ENCODE assay signal across 18 cellular contexts in the genomic region with DNA sequence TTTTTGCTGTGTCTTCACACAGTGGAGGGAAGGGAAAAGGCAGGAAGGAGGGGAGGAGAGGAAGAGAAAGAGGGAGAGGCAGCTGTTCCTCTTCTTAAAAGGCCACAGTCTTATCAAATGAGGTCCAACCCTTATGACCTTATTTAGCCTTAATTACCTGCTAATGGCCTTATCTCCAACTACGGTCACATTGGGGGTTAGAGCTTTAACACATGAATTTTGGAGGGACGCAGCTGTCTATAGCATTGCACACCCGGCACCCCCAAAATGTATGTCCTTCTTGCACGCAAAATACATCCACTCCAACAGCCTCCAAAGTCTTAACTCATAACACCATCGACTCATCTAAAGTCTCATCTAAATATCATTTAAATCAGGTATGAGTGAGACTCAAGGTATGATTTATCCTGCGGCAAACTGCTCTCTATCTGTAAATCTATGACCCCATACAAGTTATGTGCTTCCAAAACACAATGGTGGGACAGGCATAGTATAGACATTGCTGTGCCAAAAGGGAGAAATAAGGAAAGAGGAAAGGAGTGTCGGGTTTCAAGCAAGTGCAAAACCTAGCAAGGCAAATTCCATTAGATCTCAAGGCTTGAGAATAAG. TPM values are rescaled to one million over a fixed set of nuclear protein-coding genes. Genes with fewer than 3 reads are reported as not detected.
A peak's percentile ranks its signal among the peaks of the same experiment; 100 is the strongest.
DNase-seq lines count a peak whose midpoint lies in the region; ATAC-seq, FAIRE-seq and TF ChIP-seq lines count a peak whose summit lies in the region.
"Had no signal": no experiment of that assay in that cellular context is flagged by ENCODE, and none has a peak within 500 bp of the region (broad histone marks: within the 10 kb centered on the region; RNA-seq: fewer than 3 reads in every experiment).

No MANE protein-coding gene starts in this region.

- H3K56ac ChIP-seq in H1 (replicated peaks; ENCODE audit: insufficient read length, low read depth, low read length) = no peak overlapping the region

- BruUV-seq in HCT116 (replicated peaks; lab: Mats Ljungman, UMichigan) = no TSS peak

- no peak overlapping the region for H3K4me3 ChIP-seq in HCT116 (replicated peaks in 1 of 2; ENCODE audit: low read depth in 1 of 2, low read length in 2 of 2)
- H3K4me3 ChIP-seq in H1 (ENCODE audit: extremely low read depth in 1 of 4, insufficient read depth in 2 of 4, low read depth in 3 of 4, low read length in 4 of 4) = no peak overlapping the region
- H3K4me3 ChIP-seq in trophoblast cell (ENCODE audit: low read depth, low read length) = no peak overlapping the region
- H3K4me3 ChIP-seq in SJCRH30 = no peak overlapping the region

- no peaks in the 10 kb centered on the region for H3K9me2 ChIP-seq in HCT116 (ENCODE audit: insufficient read depth)

- no peak overlapping the region for H3K23ac ChIP-seq in H1 (ENCODE audit: insufficient read length)
- H3K23ac ChIP-seq in trophoblast cell (ENCODE audit: low read length) = no peak overlapping the region

- H3K18ac ChIP-seq in H1 (ENCODE audit: extremely low read depth, low read length) (no peak overlapping the region), trophoblast cell (ENCODE audit: low read length) (no peak overlapping the region)

- H3K27me3 ChIP-seq in HCT116 (ENCODE audit: insufficient read depth, low read length) (peaks cover 59% of the 10 kb centered on the region), H1 (replicated peaks in 1 of 4; ENCODE audit: control insufficient read depth in 3 of 4, extremely low read depth in 1 of 4, insufficient read depth in 3 of 4, low read length in 3 of 4) (no peaks in the 10 kb centered on the region), trophoblast cell (ENCODE audit: insufficient read depth, low read length) (no peaks in the 10 kb centered on the region), SJCRH30 (no peaks in the 10 kb centered on the region)

- H2BK12ac ChIP-seq in H1 (ENCODE audit: low read depth, low read length) = no peak overlapping the region
- H2BK12ac ChIP-seq in trophoblast cell (ENCODE audit: low read length) = no peak overlapping the region

- H2BK20ac ChIP-seq in H1 (ENCODE audit: low read length) = no peak overlapping the region

- H3K9me3 ChIP-seq in HCT116 (ENCODE audit: control insufficient read depth in 1 of 2, insufficient read depth in 1 of 2, low read depth in 1 of 2, low read length in 2 of 2) (no peaks in the 10 kb centered on the region), H1 (ENCODE audit: insufficient read depth in 2 of 2, low read depth in 1 of 2, low read length in 1 of 2) (no peaks in the 10 kb centered on the region), trophoblast cell (ENCODE audit: insufficient read depth, low read depth, low read length) (peaks cover 3% of the 10 kb centered on the region), SJCRH30 (replicated peaks) (no peaks in the 10 kb centered on the region)

- WGBS in H1 (ENCODE audit: extremely low coverage in 1 of 2, insufficient coverage in 1 of 2, insufficient read length in 1 of 2, insufficient replicate concordance in 2 of 2, low coverage in 1 of 2, low lambda C conversion rate in 2 of 2, missing lambda C conversion rate in 1 of 2), 2 experiments = 83% methylated on average over 7 of the region's 7 CpGs; no CpG with 5 or more reads in 1 of the 2 experiments
- WGBS in trophoblast cell (ENCODE audit: extremely low coverage, insufficient coverage, insufficient read length) = no CpG with 5 or more reads among the region's 7 CpGs

- TF ChIP-seq CTCF in HCT116 (IDR thresholded peaks at IDR 0.05 in 2 of 3, conservative IDR thresholded peaks at IDR 0.05 in 1 of 3; ENCODE audit: borderline replicate concordance in 1 of 3, insufficient read depth in 1 of 3, low read depth in 2 of 3, low read length in 2 of 3) (no peak), H1 (IDR thresholded peaks at IDR 0.05; ENCODE audit: control extremely low read depth in 1 of 3, insufficient read depth in 1 of 3, low read depth in 1 of 3, low read length in 3 of 3) (no peak)

- H3K4me1 ChIP-seq in HCT116 (ENCODE audit: control insufficient read depth in 1 of 2, insufficient read depth in 2 of 2, low read length in 2 of 2) = no peaks in the 10 kb centered on the region
- H3K4me1 ChIP-seq in H1 (replicated peaks in 1 of 4; ENCODE audit: control insufficient read depth in 3 of 4, insufficient read depth in 4 of 4, low read length in 3 of 4) = peaks cover 0 to 5% (median 0%) of the 10 kb centered on the region in 4 experiments; a peak in 2 of 7 replicates
- H3K4me1 ChIP-seq in trophoblast cell (ENCODE audit: control insufficient read depth in 1 of 2, insufficient read depth in 2 of 2, low read length in 2 of 2) = peaks cover 0 to 2% of the 10 kb centered on the region in 2 experiments
- peaks cover 4% of the 10 kb centered on the region; the same call in 1 of the 2 replicates for H3K4me1 ChIP-seq in SJCRH30

- H3K79me2 ChIP-seq in HCT116 (ENCODE audit: insufficient read depth, low read length) (no peaks in the 10 kb centered on the region), H1 (ENCODE audit: control insufficient read depth in 1 of 2, insufficient read depth in 2 of 2, low read length in 2 of 2) (no peaks in the 10 kb centered on the region), trophoblast cell (ENCODE audit: control insufficient read depth, insufficient read depth, low read length, poor library complexity) (no peaks in the 10 kb centered on the region)

- no peak for ATAC-seq in HCT116

- no peak for TF ChIP-seq EP300 in H1 (IDR thresholded peaks at IDR 0.05; ENCODE audit: borderline replicate concordance in 1 of 2, low read depth in 2 of 2, low read length in 2 of 2)

- no peaks in the 10 kb centered on the region for H3K23me2 ChIP-seq in H1 (ENCODE audit: low read depth, low read length)

- H2BK120ac ChIP-seq in H1 (replicated peaks; ENCODE audit: low read depth, low read length) = no peak overlapping the region
- H2BK120ac ChIP-seq in trophoblast cell (ENCODE audit: insufficient read depth, low read length, poor library complexity) = no peak overlapping the region

- H3K27ac ChIP-seq in HCT116 (ENCODE audit: low read depth, low read length) (no peak overlapping the region), H1 (ENCODE audit: low read depth, low read length) (no peak overlapping the region), trophoblast cell (ENCODE audit: low read depth, low read length) (no peak overlapping the region), SJCRH30 (no peak overlapping the region)

- POLR2A ChIA-PET in HCT116 (lab: Charles Lee) (no interaction called here), H1 (lab: Charles Lee; ENCODE audit: partially characterized antibody) (no interaction called here)

- TF ChIP-seq POLR2A in HCT116 (IDR thresholded peaks at IDR 0.05; ENCODE audit: borderline replicate concordance, extremely low read depth, insufficient read depth, insufficient read length) (no peak), H1 (IDR thresholded peaks at IDR 0.05; ENCODE audit: control extremely low read depth in 1 of 2, low read depth in 2 of 2, low read length in 2 of 2) (no peak)

- H4K20me1 ChIP-seq in HCT116 (ENCODE audit: insufficient read depth) (no peaks in the 10 kb centered on the region), H1 (replicated peaks in 1 of 2; ENCODE audit: control insufficient read depth in 1 of 2, insufficient read depth in 2 of 2, low read length in 2 of 2) (no peaks in the 10 kb centered on the region)

- H3K79me1 ChIP-seq in H1 (ENCODE audit: low read depth, low read length) (no peaks in the 10 kb centered on the region), trophoblast cell (ENCODE audit: low read length) (no peaks in the 10 kb centered on the region)

- no peak overlapping the region for H2BK15ac ChIP-seq in H1 (ENCODE audit: low read length)

- H3K4me2 ChIP-seq in HCT116 (ENCODE audit: low read length) (no peak overlapping the region), H1 (ENCODE audit: insufficient read depth in 1 of 2, low read depth in 2 of 2, low read length in 2 of 2) (no peak overlapping the region), trophoblast cell (ENCODE audit: low read length) (no peak overlapping the region)

- no peak overlapping the region for H2AFZ ChIP-seq in HCT116 (ENCODE audit: low read depth, low read length, poor library complexity, severe bottlenecking)
- H2AFZ ChIP-seq in H1 (ENCODE audit: low read length) = peak overlapping the region; percentile 37; the same call in 1 of the 2 replicates
- H2AFZ ChIP-seq in trophoblast cell (ENCODE audit: insufficient read depth, low read length, poor library complexity) = no peak overlapping the region

- RAD21 ChIA-PET in HCT116 (lab: Charles Lee; ENCODE audit: low non-redundant PET in 1 of 2, low total read pairs in 2 of 2, uncharacterized antibody in 2 of 2, unreplicated experiment in 2 of 2) = no interaction called here

- H4K91ac ChIP-seq in H1 (replicated peaks; ENCODE audit: insufficient read length, low read length) (no peak overlapping the region), trophoblast cell (ENCODE audit: low read depth, low read length) (no peak overlapping the region)

- no peak for FAIRE-seq in H1 (lab: Jason Lieb, UNC)
- FAIRE-seq: GM12891, GM18507 had no signal

- no peak overlapping the region for H4K12ac ChIP-seq in trophoblast cell (ENCODE audit: low read depth, low read length)

- no peak overlapping the region for H3K4ac ChIP-seq in H1 (replicated peaks; ENCODE audit: insufficient read length, low read depth, low read length)
- no peak overlapping the region for H3K4ac ChIP-seq in trophoblast cell (ENCODE audit: low read depth, low read length)

- H4K5ac ChIP-seq in H1 (ENCODE audit: insufficient read length, low read depth, low read length) = no peak overlapping the region

- H2BK5ac ChIP-seq in H1 (ENCODE audit: low read depth, low read length) (no peak overlapping the region), trophoblast cell (ENCODE audit: low read depth, low read length, poor library complexity) (no peak overlapping the region)

- H4K8ac ChIP-seq in H1 (ENCODE audit: extremely low read depth, insufficient read depth, low read length) (no peak overlapping the region), trophoblast cell (ENCODE audit: low read depth, low read length) (no peak overlapping the region)

- H2AK5ac ChIP-seq in H1 (ENCODE audit: low read depth, low read length) (no peak overlapping the region), trophoblast cell (ENCODE audit: low read length) (no peak overlapping the region)

- CTCF ChIA-PET in HCT116 (lab: Charles Lee) = interaction anchor here (1.6 kb wide), 1 partner anchor 18 kb away, joined by 5 read pairs; no protein-coding TSS in a partner anchor
- CTCF ChIA-PET in H1 (lab: Charles Lee; ENCODE audit: partially characterized antibody) = interaction anchor here (0.6 to 6.7 kb wide), 13 partner anchors 10 to 1811 kb away, joined by 3 to 55 read pairs (median 4); no protein-coding TSS in a partner anchor

- no peak overlapping the region for H3K14ac ChIP-seq in H1 (ENCODE audit: insufficient read length)
- no peak overlapping the region for H3K14ac ChIP-seq in trophoblast cell (ENCODE audit: low read length)

- H3K9ac ChIP-seq in HCT116 (ENCODE audit: low read length) (no peak overlapping the region), H1 (replicated peaks in 1 of 4; ENCODE audit: extremely low read depth in 1 of 4, low read depth in 3 of 4, low read length in 3 of 4) (no peak overlapping the region), trophoblast cell (ENCODE audit: low read length) (no peak overlapping the region)

- H3K36me3 ChIP-seq in HCT116 (ENCODE audit: control insufficient read depth in 1 of 2, insufficient read depth in 2 of 2, low read length in 2 of 2) (no peaks in the 10 kb centered on the region), H1 (ENCODE audit: control insufficient read depth in 2 of 4, insufficient read depth in 4 of 4, low read length in 3 of 4) (no peaks in the 10 kb centered on the region), trophoblast cell (ENCODE audit: control insufficient read depth in 1 of 2, insufficient read depth in 2 of 2, low read length in 2 of 2) (no peaks in the 10 kb centered on the region), SJCRH30 (no peaks in the 10 kb centered on the region)

- intact Hi-C loops in HCT116 (cut with micrococcal nuclease) = no loop called here

- no peak for DNase-seq in HCT116 (ENCODE audit: low read depth, low spot score)
- no peak for DNase-seq in H1 (ENCODE audit: low read depth in 1 of 2, low spot score in 2 of 2)
- peak; percentile 67 to 80 for DNase-seq in trophoblast cell
- DNase-seq in activated CD4-positive, alpha-beta T cell treated with anti-CD3 and anti-CD28 coated beads, Interleukin-2, amount 50 U/mL, for 48 hours = no peak
- no peak for DNase-seq in SJCRH30
- DNase-seq in pons (ENCODE audit: low spot score) = no peak
- DNase-seq: C1 segment of cervical spinal cord; Calu3; CD4-positive, alpha-beta memory T cell; COR-L47; DMS53; DMS79 treated with DMSO at 0.1 percent for 48 hours; GF-D8; GOT3; H7; HCEC 1CT had no signal

- no peak for TF ChIP-seq RAD21 in HCT116 (IDR thresholded peaks at IDR 0.05; ENCODE audit: low read depth)
- TF ChIP-seq RAD21 in H1 (IDR thresholded peaks at IDR 0.05 in 1 of 2, conservative IDR thresholded peaks at IDR 0.05 in 1 of 2; ENCODE audit: low read depth in 2 of 2, low read length in 2 of 2) = no peak

RNA-seq across cellular contexts. Expression of gene ASPHD2, which starts 45.0 kb away (rescaled TPM):
- total RNA-seq in HCT116 (2021; ENCODE audit: unreplicated experiment) = 4.1 TPM
- 2.6 and 3.3 TPM in 2 replicates for polyA plus RNA-seq in HCT116 (2012)
- 11.0 and 11.1 TPM in 2 replicates for total RNA-seq in H1 (2021; fragmentation: NEBNext Ultra II Directional; extraction: Animal tissue kit (Norgen Biotek cat#: 25700))
- polyA plus RNA-seq in H1 (2011; rRNA removed) = 7.2 and 8.1 TPM in 2 replicates
- 6.7 TPM for polyA plus RNA-seq in H1 (2011; cell fraction: cytosol; rRNA removed)
- polyA plus RNA-seq in H1 (2011; cell fraction: nucleus; rRNA removed) = 7.9 TPM
- 5.3 to 7.6 TPM (median 7.1 TPM) in 4 replicates for polyA plus RNA-seq in H1 (2012, experiment 1 of 2)
- polyA plus RNA-seq in H1 (2012, experiment 2 of 2) = 5.6 TPM
- 8.7 TPM for polyA plus RNA-seq in H1 (2013, experiment 1 of 2)
- 8.7 TPM for polyA plus RNA-seq in H1 (2013, experiment 2 of 2)
- polyA minus RNA-seq in H1 (2011; rRNA and poly(A)+ RNA removed) = 8.7 and 9.2 TPM in 2 replicates
- polyA minus RNA-seq in H1 (2011; cell fraction: cytosol; rRNA and poly(A)+ RNA removed) = 6.6 TPM
- 7.5 TPM for polyA minus RNA-seq in H1 (2011; cell fraction: nucleus; rRNA and poly(A)+ RNA removed)
- 9.5 and 9.9 TPM in 2 replicates for polyA plus RNA-seq in trophoblast cell (2013)
- 3.5 and 4.0 TPM in 2 replicates for total RNA-seq in SJCRH30 (2014; rRNA removed; shearing (Covaris generic))

Comparison
In these comparisons a context has a peak if more than half of its experiments do, and no peak if none do; other contexts are left out.
1. DNase-seq: peak in trophoblast cell (2 of 2); none in HCT116 (single experiment), H1 (0 of 2), activated CD4-positive, alpha-beta T cell treated with anti-CD3 and anti-CD28 coated beads, Interleukin-2, amount 50 U/mL, for 48 hours (0 of 2), SJCRH30 (0 of 2) and pons (single experiment).
2. Of the 16 proteins assayed by ChIP-seq in both H1 and HCT116: peak only in H1: none; only in HCT116: EZH2; in both: none; in neither: 15.